ENCODE assay signal across 12 cellular contexts in genomic region chr10:107546986-107547385, GRCh38.
"Had no signal": no experiment of that assay in that cellular context is flagged by ENCODE, and none has a peak within 500 bp of the region (broad histone marks: within the 10 kb centered on the region; RNA-seq: fewer than 3 reads in every experiment).

No MANE protein-coding gene starts in this region.

- H3K4me1 ChIP-seq: colonic mucosa, parathyroid adenoma, thyroid gland had no signal

- H3K36me3 ChIP-seq: colonic mucosa, thyroid gland had no signal

- H3K9me3 ChIP-seq: colonic mucosa, thyroid gland had no signal

- DNase-seq: activated CD4-positive, alpha-beta T cell treated with anti-CD3 and anti-CD28 coated beads for 1 hour; activated CD4-positive, alpha-beta T cell treated with anti-CD3 and anti-CD28 coated beads, Interleukin-2, amount 50 U/mL, for 4 hours; activated naive CD4-positive, alpha-beta T cell treated with anti-CD3 and anti-CD28 coated beads for 36 hours; colonic mucosa; stimulated activated CD4-positive, alpha-beta T cell treated with anti-CD3 and anti-CD28 coated beads, Interleukin-4, amount 100 ng/mL, for 1 hour; stimulated activated naive B cell treated with anti-CD40 and anti-IgM and Interleukin-4, amounts not matched to agents 10 μg/mL and 1 μg/mL and 100 μg/mL, for 72 hours; thyroid gland had no signal

- H3K9ac ChIP-seq: parathyroid adenoma had no signal

- H3K27me3 ChIP-seq: colonic mucosa, thyroid gland had no signal

- H2AFZ ChIP-seq: parathyroid adenoma had no signal

- H3K27ac ChIP-seq: colonic mucosa, parathyroid adenoma, thyroid gland, VCaP had no signal

- FAIRE-seq: endometrium had no signal

- H3K79me2 ChIP-seq: parathyroid adenoma had no signal

- ATAC-seq: activated T-helper 17 cell treated with anti-CD3 and anti-CD28 coated beads, Interleukin-2, amount 50 U/mL, for 72 hours; esophagus mucosa; stimulated activated naive B cell treated with anti-CD40 and anti-IgM and Interleukin-4, amounts not matched to agents 10 μg/mL and 1 μg/mL and 100 μg/mL, for 72 hours had no signal

- H3K4me3 ChIP-seq: colonic mucosa, thyroid gland had no signal
